8 cellular contexts compared by ENCODE assay signal in the genomic region with DNA sequence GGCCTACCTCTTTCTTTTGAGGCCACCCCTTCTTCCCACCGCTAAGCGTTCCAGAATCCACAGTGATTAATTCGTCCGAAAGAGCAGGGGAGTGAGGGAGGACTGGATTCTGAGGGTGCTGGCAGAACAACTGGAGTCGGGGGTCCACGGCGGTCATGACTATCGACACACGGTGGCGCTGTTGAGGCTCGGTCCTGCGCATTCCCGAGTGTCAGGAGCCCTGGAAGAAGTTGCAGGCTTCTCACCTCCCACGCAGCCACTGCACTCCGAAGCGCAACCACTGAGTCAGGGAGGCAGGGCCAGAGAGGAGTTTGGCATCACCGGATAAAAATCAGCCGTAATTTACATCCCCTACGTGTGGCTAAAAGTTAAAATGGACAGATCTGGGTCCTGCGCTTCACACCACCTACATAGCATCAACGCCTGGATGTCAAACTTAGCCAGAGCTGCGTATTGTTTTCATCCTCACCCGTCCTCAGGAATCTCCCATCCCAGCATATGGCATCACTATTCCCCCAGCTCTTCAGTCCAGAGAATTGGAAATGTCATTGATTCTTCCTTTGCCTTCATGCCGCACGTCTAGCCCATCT.
DNase-seq lines count a peak whose midpoint lies in the region; ATAC-seq lines count a peak whose summit lies in the region.

No MANE protein-coding gene starts in this region.

- DNase-seq in DMS153 (lab: John Stamatoyannopoulos, UW) = peak; percentile 12
- DNase-seq in DMS153 treated with DMSO at 0.1 percent for 48 hours (lab: John Stamatoyannopoulos, UW; ENCODE audit: unreplicated experiment) = no peak
- peak; percentile 46 for DNase-seq in NCI-H526 treated with DMSO at 0.1 percent for 48 hours (lab: John Stamatoyannopoulos, UW)
- DNase-seq in activated CD8-positive, alpha-beta memory T cell treated with anti-CD3 and anti-CD28 coated beads for 1 hour (ENCODE audit: extremely low read depth in 1 of 2, low read depth in 1 of 2) = peak; percentile 63 to 71
- peak; percentile 76 for DNase-seq in effector CD4-positive, alpha-beta T cell
- peak; percentile 72 to 86 for DNase-seq in memory B cell (ENCODE audit: low spot score in 2 of 2)
- peak; percentile 75 for DNase-seq in stimulated activated CD8-positive, alpha-beta memory T cell treated with anti-CD3 and anti-CD28 coated beads, Interleukin-15, amount 100 ng/mL, for 24 hours (ENCODE audit: low read depth)

- peaks cover 6% of the 10 kb centered on the region for H3K9me3 Mint-ChIP-seq in memory B cell

- peaks cover 1% of the 10 kb centered on the region for H3K36me3 Mint-ChIP-seq in memory B cell

- H3K27ac Mint-ChIP-seq in memory B cell = no peak overlapping the region

- no peak overlapping the region for H3K4me3 Mint-ChIP-seq in memory B cell

- peaks cover 8% of the 10 kb centered on the region for H3K4me1 Mint-ChIP-seq in memory B cell

- ATAC-seq in memory B cell (ENCODE audit: low read depth) (peak; percentile 89), GM18907 (IDR thresholded peaks at IDR 0.05; ENCODE audit: unreplicated experiment) (no peak)

- peaks cover 10% of the 10 kb centered on the region for H3K27me3 Mint-ChIP-seq in memory B cell
